In the genomic region with DNA sequence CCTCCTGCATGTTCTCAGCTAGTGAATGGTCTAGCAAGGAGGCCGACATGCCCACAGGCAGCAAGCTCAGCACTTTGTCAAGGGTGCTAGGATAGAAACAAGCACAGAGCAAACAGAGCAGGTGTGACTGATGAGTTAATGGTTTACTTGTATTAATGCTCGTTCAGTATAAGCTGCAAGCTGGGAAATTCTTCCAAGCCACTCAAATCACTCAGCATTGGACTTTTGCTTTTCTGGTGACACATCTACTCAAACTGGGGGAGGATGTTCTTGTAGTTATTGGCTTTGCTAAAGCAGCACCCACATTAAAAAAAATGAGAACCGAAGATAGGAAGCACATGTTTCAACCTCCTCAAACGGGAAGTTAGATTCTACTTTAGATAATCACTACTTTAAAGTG, we compare ENCODE assay signal across 8 cellular contexts. TPM values are rescaled to one million over a fixed set of nuclear protein-coding genes. Genes with fewer than 3 reads are reported as not detected.
A peak's percentile ranks its signal among the peaks of the same experiment; 100 is the strongest.
DNase-seq lines count a peak whose midpoint lies in the region; ATAC-seq and TF ChIP-seq lines count a peak whose summit lies in the region.

No MANE protein-coding gene starts in this region.

- peaks cover 9% of the 10 kb centered on the region for H3K36me3 Mint-ChIP-seq in central memory CD8-positive, alpha-beta T cell (ENCODE audit: insufficient read depth)

- H3K9me3 ChIP-seq in MM.1S (replicated peaks; ENCODE audit: insufficient read depth, low read length) = no peaks in the 10 kb centered on the region
- no peaks in the 10 kb centered on the region for H3K9me3 ChIP-seq in ascending aorta

- ATAC-seq in HG03520 (IDR thresholded peaks at IDR 0.05; ENCODE audit: unreplicated experiment) (peak; percentile 65), Right ventricle myocardium superior (ENCODE audit: poor library complexity) (no peak)
- peak; percentile 48 for ATAC-seq in central memory CD8-positive, alpha-beta T cell (replicated peaks; ENCODE audit: extremely low read depth, poor library complexity, severe bottlenecking)

- no peaks in the 10 kb centered on the region for H4K20me1 ChIP-seq in MM.1S (ENCODE audit: insufficient read depth, low read length)

- peaks cover 52% of the 10 kb centered on the region for H3K4me1 Mint-ChIP-seq in central memory CD8-positive, alpha-beta T cell

- no peak overlapping the region for H3K9ac ChIP-seq in MM.1S (ENCODE audit: low read length)

- H3K36me3 ChIP-seq in MM.1S (replicated peaks; ENCODE audit: insufficient read depth, low read length) (no peaks in the 10 kb centered on the region), ascending aorta (no peaks in the 10 kb centered on the region)

- H3K4me1 ChIP-seq in MM.1S (ENCODE audit: low read length) (no peaks in the 10 kb centered on the region), ascending aorta (peaks cover 3 to 20% of the 10 kb centered on the region in 2 donors)

- DNase-seq in GM12864 (ENCODE audit: low read depth) (peak; percentile 72), GM20000 (ENCODE audit: low spot score) (peak; percentile 70), Right ventricle myocardium superior (no peak), MM.1S (no peak), 8988T (no peak), ascending aorta (ENCODE audit: low spot score in 2 of 2) (no peak)
- DNase-seq in central memory CD8-positive, alpha-beta T cell (ENCODE audit: low spot score in 2 of 2) = no peak

- no peak overlapping the region for H2AFZ ChIP-seq in MM.1S (ENCODE audit: low read length)

- intact Hi-C loops in Right ventricle myocardium superior (cut with DNase I) = no loop called here
- intact Hi-C loops in ascending aorta (cut with DNase I) = loop anchor here (5.0 kb wide), 2 partner anchors 42 to 43 kb away; partner anchors contain the start of gene NEDD9

- H3K9me2 ChIP-seq in MM.1S (replicated peaks; ENCODE audit: insufficient read depth, low read length) = no peaks in the 10 kb centered on the region

- H3K27ac ChIP-seq in MM.1S (ENCODE audit: low read length) (no peak overlapping the region), ascending aorta (no peak overlapping the region)

- no peaks in the 10 kb centered on the region for H3K9me3 Mint-ChIP-seq in central memory CD8-positive, alpha-beta T cell

- H3F3A ChIP-seq in MM.1S (ENCODE audit: insufficient read depth, low read length) = no peaks in the 10 kb centered on the region

- TF ChIP-seq CTCF in GM12864 (IDR thresholded peaks at IDR 0.05; ENCODE audit: low read depth, low read length, missing control alignments) (no peak), GM20000 (IDR thresholded peaks at IDR 0.05; ENCODE audit: extremely low read depth, missing control alignments) (no peak), MM.1S (IDR thresholded peaks at IDR 0.05; ENCODE audit: low read length) (no peak), ascending aorta (IDR thresholded peaks at IDR 0.05) (no peak)

- H3K27ac Mint-ChIP-seq in central memory CD8-positive, alpha-beta T cell (ENCODE audit: low read depth) = peak overlapping the region; percentile 20

- H3K4me3 ChIP-seq in GM12864 (ENCODE audit: low read depth, low read length) = no peak overlapping the region
- no peak overlapping the region for H3K4me3 ChIP-seq in MM.1S (ENCODE audit: low read length)
- no peak overlapping the region for H3K4me3 ChIP-seq in ascending aorta

- H3K27me3 Mint-ChIP-seq in central memory CD8-positive, alpha-beta T cell = no peaks in the 10 kb centered on the region

- H3K4me2 ChIP-seq in MM.1S (ENCODE audit: low read depth, low read length) = no peak overlapping the region

- H3K4me3 Mint-ChIP-seq in central memory CD8-positive, alpha-beta T cell = peak overlapping the region; percentile 53

- H3K27me3 ChIP-seq in MM.1S (replicated peaks; ENCODE audit: insufficient read depth, low read length) (no peaks in the 10 kb centered on the region), ascending aorta (no peaks in the 10 kb centered on the region)

- no peaks in the 10 kb centered on the region for H3K79me2 ChIP-seq in MM.1S (ENCODE audit: low read length)

RNA-seq across cellular contexts. Expression of gene NEDD9, which starts 43.1 kb away (rescaled TPM):
- total RNA-seq in Right ventricle myocardium superior (23.7 TPM), ascending aorta (150 TPM)

Comparison
In these comparisons a context has a peak if more than half of its experiments do, and no peak if none do; other contexts are left out.
1. DNase-seq: peak in GM12864 (single experiment) and GM20000 (single experiment); none in central memory CD8-positive, alpha-beta T cell (0 of 2), Right ventricle myocardium superior (single experiment), MM.1S (single experiment), 8988T (single experiment) and ascending aorta (0 of 2).